Comparison of ENCODE assay signal across 8 cellular contexts in the genomic region with DNA sequence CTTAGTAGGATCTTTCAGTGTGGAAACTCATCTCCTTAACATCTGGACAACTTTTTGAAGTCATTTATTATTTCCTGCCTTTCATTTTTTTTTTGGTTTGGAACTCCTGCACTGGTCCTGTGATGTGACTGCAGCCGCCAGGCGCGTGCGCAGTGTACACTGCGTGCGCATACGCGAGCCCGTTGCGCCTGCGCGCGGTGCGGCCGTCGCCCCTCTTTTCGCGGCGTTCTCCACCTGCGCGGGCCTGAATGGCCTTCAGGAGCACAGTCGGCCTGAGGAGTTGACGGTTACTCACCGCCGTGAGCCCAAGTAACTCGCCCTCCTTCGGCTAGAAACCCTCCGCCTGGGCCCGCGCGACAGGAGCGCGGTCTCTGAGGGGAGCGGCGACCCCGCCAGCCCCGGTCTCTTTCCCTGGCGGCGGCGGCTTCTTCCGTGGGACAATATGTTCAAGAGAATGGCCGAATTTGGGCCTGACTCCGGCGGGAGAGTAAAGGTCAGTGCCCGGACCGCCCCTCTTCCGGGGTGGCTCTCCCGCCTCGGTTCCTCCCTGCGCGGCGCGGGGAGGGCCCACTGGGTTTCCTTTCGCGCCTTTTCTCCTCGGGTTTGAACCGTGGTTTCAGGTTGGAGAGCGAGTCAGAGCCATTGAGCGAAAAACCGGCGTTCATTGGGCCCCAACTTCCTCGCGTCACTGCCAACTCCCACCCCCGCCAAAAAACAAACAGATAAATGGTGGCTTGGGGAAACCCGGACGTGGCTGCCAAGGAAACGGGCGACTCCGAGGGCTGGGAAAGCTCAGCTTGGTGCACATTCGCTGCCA. TPM values are rescaled to one million over a fixed set of nuclear protein-coding genes. Genes with fewer than 3 reads are reported as not detected.
DNase-seq lines count a peak whose midpoint lies in the region; ATAC-seq and TF ChIP-seq lines count a peak whose summit lies in the region.

YEATS4 (plus strand) TSS at position 213 of the 817 bp plus-strand sequence; CDS start at position 443, 230 bp downstream.

- no peaks in the 10 kb centered on the region for H3K27me3 ChIP-seq in AG04450 (ENCODE audit: control insufficient read depth, insufficient read depth, low read length)

- peaks cover 3% of the 10 kb centered on the region; the same call in 1 of the 2 replicates for H3K9me3 ChIP-seq in AG04450 (ENCODE audit: control insufficient read depth, insufficient read depth, low read length)

- peak within 1 kb of the TSS; percentile 95 for H3K27ac ChIP-seq in AG04450 (ENCODE audit: low read depth, low read length)

- TF ChIP-seq CTCF in AG04450 (IDR thresholded peaks at IDR 0.05; ENCODE audit: low read depth, low read length) = no peak

- H3K4me3 ChIP-seq in AG04450 (ENCODE audit: low read depth, low read length) = peak within 1 kb of the TSS; percentile 85

- ATAC-seq in GM18909 (IDR thresholded peaks at IDR 0.05; ENCODE audit: poor library complexity, unreplicated experiment) = peak; percentile 90
- ATAC-seq in HG03175 (IDR thresholded peaks at IDR 0.05; ENCODE audit: unreplicated experiment) = peak; percentile 87

- POLR2A ChIA-PET in AG04450 (lab: Yijun Ruan, JAX) = no interaction called here

- CTCF ChIA-PET in AG04450 (lab: Charles Lee) = no interaction called here

- DNase-seq in AG04450 (ENCODE audit: low read depth, low spot score) (peak; percentile 67), NCI-H226 (peak; percentile 96), islet precursor cell (peak; percentile 97)
- peak; percentile 56 to 67 (median 66) for DNase-seq in activated CD4-positive, CD25-positive, alpha-beta regulatory T cell (lab: John Stamatoyannopoulos, UW)
- peak; percentile 88 for DNase-seq in central memory CD4-positive, alpha-beta T cell
- DNase-seq in stimulated activated CD4-positive, alpha-beta T cell treated with anti-CD3 and anti-CD28 coated beads, Interleukin-12 subunit alpha, Interleukin-12 subunit beta, amount 100 ng/mL, for 48 hours (ENCODE audit: low read depth in 2 of 3, low spot score in 1 of 3) = peak; percentile 80 to 85 (median 82)

RNA-seq across cellular contexts. Expression of gene YEATS4, which starts in this region (rescaled TPM):
- 8.1 and 13.0 TPM in 2 replicates for polyA plus RNA-seq in AG04450 (2011; rRNA removed)
- 3.6 and 4.5 TPM in 2 replicates for polyA minus RNA-seq in AG04450 (2011; rRNA and poly(A)+ RNA removed)

Comparison
In these comparisons a context has a peak if more than half of its experiments do, and no peak if none do; other contexts are left out.
1. Peak in every context shown above with its lines: DNase-seq, ATAC-seq, H3K4me3 ChIP-seq and H3K27ac ChIP-seq.